In the genomic region with DNA sequence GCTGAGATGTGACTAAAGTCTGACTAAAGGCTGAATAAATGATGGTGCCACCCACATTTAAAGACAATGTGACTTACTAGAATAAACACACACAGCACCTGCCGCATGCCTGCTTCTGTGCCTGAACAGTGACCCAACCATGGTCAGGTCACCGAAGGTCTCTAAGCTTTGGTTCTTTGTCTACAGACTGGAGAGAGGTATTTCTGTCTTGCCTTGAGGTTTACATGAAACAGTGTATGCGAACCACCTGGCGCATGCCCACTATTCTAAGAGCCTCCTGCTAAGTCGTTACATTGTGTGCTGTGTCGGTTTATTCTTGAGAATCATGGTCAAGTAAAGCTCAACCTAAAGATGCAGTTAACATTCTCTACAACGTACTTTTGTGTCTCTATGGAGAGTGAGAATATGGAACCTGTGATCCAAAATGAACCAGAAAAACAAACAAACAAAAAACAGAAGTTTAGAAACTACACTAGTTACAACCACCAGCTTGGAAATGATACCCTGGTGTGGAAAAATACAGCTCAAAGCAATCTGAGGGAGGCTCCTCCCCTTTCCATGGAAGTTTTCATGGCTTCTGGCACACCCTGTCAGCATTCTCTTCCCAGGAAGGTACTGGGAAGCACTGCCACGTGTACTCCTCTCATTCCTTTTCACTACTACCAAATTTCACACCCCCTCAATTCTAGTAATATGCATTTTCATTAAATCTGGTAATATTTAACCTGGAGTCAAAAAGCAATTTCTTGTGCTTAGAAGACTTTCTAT, we compare ENCODE assay signal across 8 cellular contexts. TPM values are rescaled to one million over a fixed set of nuclear protein-coding genes. Genes with fewer than 3 reads are reported as not detected.
DNase-seq lines count a peak whose midpoint lies in the region; ATAC-seq and TF ChIP-seq lines count a peak whose summit lies in the region.
"Had no signal": no experiment of that assay in that cellular context is flagged by ENCODE, and none has a peak within 500 bp of the region (broad histone marks: within the 10 kb centered on the region; RNA-seq: fewer than 3 reads in every experiment).

No MANE protein-coding gene starts in this region.

- H3K27me3 ChIP-seq in spleen (replicated peaks in 1 of 7) = no peaks in the 10 kb centered on the region

- ATAC-seq in GM18861 (IDR thresholded peaks at IDR 0.05; ENCODE audit: unreplicated experiment) (peak; percentile 23), HG02885 (IDR thresholded peaks at IDR 0.05; ENCODE audit: poor library complexity, unreplicated experiment) (peak; percentile 12), HG03469 (IDR thresholded peaks at IDR 0.05; ENCODE audit: unreplicated experiment) (no peak), HG03045 (IDR thresholded peaks at IDR 0.05; ENCODE audit: unreplicated experiment) (no peak)

- H3K4me1 ChIP-seq in spleen = peaks cover 46 to 100% (median 86%) of the 10 kb centered on the region in 6 donors

- intact Hi-C loops in spleen (cut with DNase I; ENCODE audit: low total_unique reads) = no loop called here

- no peak for TF ChIP-seq CTCF in spleen (IDR thresholded peaks at IDR 0.05 in 8 of 11, conservative IDR thresholded peaks at IDR 0.05 in 3 of 11)

- 86 to 88% (median 87%) methylated on average over 8 of the region's 8 CpGs for WGBS in adipose tissue, 3 donors
- 65 to 78% (median 73%) methylated on average over 8 of the region's 8 CpGs for WGBS in spleen, 5 donors

- no peak for TF ChIP-seq POLR2A in spleen (IDR thresholded peaks at IDR 0.05)

- H3K36me3 ChIP-seq in spleen = no peaks in the 10 kb centered on the region

- H3K27ac ChIP-seq in adipose tissue (ENCODE audit: low read depth, low read length) (peak overlapping the region; percentile 55), spleen (peak overlapping the region; percentile 20 to 95 (median 88))

- DNase-seq in spleen (no peak), H4 (ENCODE audit: low spot score) (no peak)
- DNase-seq: NCI-H1436 treated with DMSO at 0.1 percent for 48 hours had no signal

- H3K9me3 ChIP-seq in spleen = no peaks in the 10 kb centered on the region

- H3K4me3 ChIP-seq in spleen = peak overlapping the region in 1 of 8 donors; percentile 56

RNA-seq across cellular contexts. Expression of gene VOPP1, which starts 40.0 kb away (rescaled TPM):
- polyA plus RNA-seq in adipose tissue (10 to 100 TPM; 11.3 to 34.0 (median 27.9) TPM), spleen (100 to 1,000 TPM in 1 of 3 donors, 10 to 100 TPM in 2; 60.3 to 101 (median 65.3) TPM)
- total RNA-seq in spleen = 100 to 1,000 TPM; 130 to 168 (median 148) TPM
- total RNA-seq in H4 (2014; rRNA removed; shearing (Covaris generic)) = 148 and 152 TPM in 2 replicates

Comparison
In these comparisons a context has a peak if more than half of its experiments do, and no peak if none do; other contexts are left out.
1. ATAC-seq: peak in GM18861 (single experiment) and HG02885 (single experiment); none in HG03469 (single experiment) and HG03045 (single experiment).